In genomic region chr13:49840266-49840665, GRCh38 we compare ENCODE assay signal across 21 cellular contexts. TPM values are rescaled to one million over a fixed set of nuclear protein-coding genes. Genes with fewer than 3 reads are reported as not detected.
DNase-seq lines count a peak whose midpoint lies in the region; ATAC-seq and TF ChIP-seq lines count a peak whose summit lies in the region.
"Had no signal": no experiment of that assay in that cellular context is flagged by ENCODE, and none has a peak within 500 bp of the region (broad histone marks: within the 10 kb centered on the region; RNA-seq: fewer than 3 reads in every experiment).

No MANE protein-coding gene starts in this region.

- no peaks in the 10 kb centered on the region for H3K36me3 Mint-ChIP-seq in GM23338 (ENCODE audit: low read depth)
- no peaks in the 10 kb centered on the region for H3K36me3 Mint-ChIP-seq in immature natural killer cell
- H3K36me3 Mint-ChIP-seq: activated naive CD8-positive, alpha-beta T cell treated with anti-CD3 and anti-CD28 coated beads, Interleukin-2, amount 10 ng/mL, durations not matched to agents 7 days and 5 days; natural killer cell had no signal

- peak overlapping the region; percentile 86 for H2AFZ ChIP-seq in GM23338

- H3F3A ChIP-seq in GM23338 (replicated peaks; ENCODE audit: low read depth), result no peaks in the 10 kb centered on the region

- H3K4me3 Mint-ChIP-seq in GM23338, result no peak overlapping the region
- H3K4me3 Mint-ChIP-seq in immature natural killer cell, result no peak overlapping the region
- H3K4me3 Mint-ChIP-seq: activated naive CD8-positive, alpha-beta T cell treated with anti-CD3 and anti-CD28 coated beads, Interleukin-2, amount 10 ng/mL, durations not matched to agents 7 days and 5 days; natural killer cell had no signal

- H3K27me3 ChIP-seq in BE2C (no peaks in the 10 kb centered on the region), GM23338 (ENCODE audit: insufficient read depth) (no peaks in the 10 kb centered on the region)
- H3K27me3 ChIP-seq: esophagus muscularis mucosa, tibial artery had no signal

- DNase-seq in BE2C (peak; percentile 23), GM23338 (ENCODE audit: low spot score) (peak; percentile 8), NOMO-1 treated with DMSO at 0.1 percent for 48 hours (lab: John Stamatoyannopoulos, UW; ENCODE audit: unreplicated experiment) (peak; percentile 28), dermis blood vessel endothelial cell (peak; percentile 51), immature natural killer cell (no peak), NCI-H2107 treated with DMSO at 0.1 percent for 48 hours (lab: John Stamatoyannopoulos, UW; ENCODE audit: unreplicated experiment) (no peak)
- DNase-seq: activated CD4-positive, alpha-beta T cell treated with anti-CD3 and anti-CD28 coated beads, Interleukin-2, amount 50 U/mL, for 48 hours; activated naive CD8-positive, alpha-beta T cell treated with anti-CD3 and anti-CD28 coated beads, Interleukin-2, amount 10 ng/mL, durations not matched to agents 7 days and 5 days; activated T-cell treated with anti-CD3 and anti-CD28 coated beads, Interleukin-2, amount 50 U/mL, for 48 hours; Calu3; GOT3; mesenchymal stem cell; natural killer cell; NCI-H2029; posterior cingulate gyrus; small intestine; SW 1271; tibial artery had no signal

- no peak overlapping the region; the same call in 1 of the 2 replicates for H3K4me2 ChIP-seq in GM23338

- no peaks in the 10 kb centered on the region for H4K20me1 ChIP-seq in GM23338 (replicated peaks; ENCODE audit: insufficient read depth)

- no peaks in the 10 kb centered on the region for H3K79me2 ChIP-seq in GM23338 (replicated peaks; ENCODE audit: insufficient read depth)

- no peaks in the 10 kb centered on the region for H3K9me3 ChIP-seq in BE2C
- H3K9me3 ChIP-seq: esophagus muscularis mucosa, tibial artery had no signal

- no peak overlapping the region for H3K4me3 ChIP-seq in BE2C (ENCODE audit: low read depth, low read length)
- H3K4me3 ChIP-seq in GM23338, result no peak overlapping the region
- H3K4me3 ChIP-seq: esophagus muscularis mucosa, tibial artery had no signal

- TF ChIP-seq CTCF in BE2C (IDR thresholded peaks at IDR 0.05; ENCODE audit: low read depth, low read length), result no peak
- TF ChIP-seq CTCF in GM23338 (conservative IDR thresholded peaks at IDR 0.05; ENCODE audit: low read depth in 2 of 2), result no peak

- peaks cover 9% of the 10 kb centered on the region for H3K27me3 Mint-ChIP-seq in GM23338 (ENCODE audit: insufficient read depth, low read depth, poor library complexity)
- H3K27me3 Mint-ChIP-seq in immature natural killer cell (ENCODE audit: low read depth in 3 of 3), result peaks cover 0 to 4% (median 2%) of the 10 kb centered on the region in 3 donors
- H3K27me3 Mint-ChIP-seq: activated naive CD8-positive, alpha-beta T cell treated with anti-CD3 and anti-CD28 coated beads, Interleukin-2, amount 10 ng/mL, durations not matched to agents 7 days and 5 days had no signal

- H3K36me3 ChIP-seq in BE2C, result no peaks in the 10 kb centered on the region
- no peaks in the 10 kb centered on the region for H3K36me3 ChIP-seq in GM23338 (ENCODE audit: insufficient read depth)
- H3K36me3 ChIP-seq: esophagus muscularis mucosa, tibial artery had no signal

- ATAC-seq in GM23338 (peak; percentile 15; the same call in 1 of the 3 replicates), GM21723 (IDR thresholded peaks at IDR 0.05; ENCODE audit: unreplicated experiment) (no peak), HG03442 (IDR thresholded peaks at IDR 0.05; ENCODE audit: unreplicated experiment) (no peak)
- ATAC-seq: natural killer cell had no signal

- no peaks in the 10 kb centered on the region for H3K4me1 ChIP-seq in BE2C
- peaks cover 10% of the 10 kb centered on the region for H3K4me1 ChIP-seq in GM23338 (ENCODE audit: insufficient read depth)
- H3K4me1 ChIP-seq: esophagus muscularis mucosa, tibial artery had no signal

- no peak overlapping the region for H3K27ac ChIP-seq in GM23338 (ENCODE audit: low read depth)
- H3K27ac ChIP-seq: esophagus muscularis mucosa, tibial artery had no signal

- H3K9me2 ChIP-seq in GM23338 (ENCODE audit: insufficient read depth), result 0 out of 2 replicates have a peak, but pooled peaks cover 5% of the 10 kb centered on the region

- H3K27ac Mint-ChIP-seq in GM23338 (no peak overlapping the region), immature natural killer cell (no peak overlapping the region)
- H3K27ac Mint-ChIP-seq: activated naive CD8-positive, alpha-beta T cell treated with anti-CD3 and anti-CD28 coated beads, Interleukin-2, amount 10 ng/mL, durations not matched to agents 7 days and 5 days; natural killer cell had no signal

- H3K9me3 Mint-ChIP-seq in GM23338, result no peaks in the 10 kb centered on the region
- H3K9me3 Mint-ChIP-seq in immature natural killer cell, result no peaks in the 10 kb centered on the region
- H3K9me3 Mint-ChIP-seq: activated naive CD8-positive, alpha-beta T cell treated with anti-CD3 and anti-CD28 coated beads, Interleukin-2, amount 10 ng/mL, durations not matched to agents 7 days and 5 days; natural killer cell had no signal

- H3K4me1 Mint-ChIP-seq in GM23338 (peaks cover 33% of the 10 kb centered on the region), immature natural killer cell (no peaks in the 10 kb centered on the region)
- H3K4me1 Mint-ChIP-seq: natural killer cell had no signal

TF ChIP-seq in GM23338, 12 proteins besides CTCF, POLR2A, EP300 and RAD21 (continues in another document):
- TF ChIP-seq CREB1 (CRISPR knock-in tag; IDR thresholded peaks at IDR 0.05; ENCODE audit: low read depth) (no peak), JUNB (IDR thresholded peaks at IDR 0.05; ENCODE audit: unreplicated experiment) (no peak), ZNF331 (CRISPR knock-in tag; IDR thresholded peaks at IDR 0.05; ENCODE audit: low read depth) (no peak), ZNF114 (CRISPR knock-in tag; IDR thresholded peaks at IDR 0.05) (no peak), EZH2phosphoT487 (IDR thresholded peaks at IDR 0.05; ENCODE audit: unreplicated experiment) (no peak), EZH2 (IDR thresholded peaks at IDR 0.05; ENCODE audit: low read depth, unreplicated experiment) (no peak), POLR2AphosphoS5 (IDR thresholded peaks at IDR 0.05; ENCODE audit: low read depth) (no peak), STAT1 (IDR thresholded peaks at IDR 0.05; ENCODE audit: unreplicated experiment) (no peak), NANOG (IDR thresholded peaks at IDR 0.05; ENCODE audit: borderline replicate concordance) (no peak)
- TF ChIP-seq, protein P1, sequence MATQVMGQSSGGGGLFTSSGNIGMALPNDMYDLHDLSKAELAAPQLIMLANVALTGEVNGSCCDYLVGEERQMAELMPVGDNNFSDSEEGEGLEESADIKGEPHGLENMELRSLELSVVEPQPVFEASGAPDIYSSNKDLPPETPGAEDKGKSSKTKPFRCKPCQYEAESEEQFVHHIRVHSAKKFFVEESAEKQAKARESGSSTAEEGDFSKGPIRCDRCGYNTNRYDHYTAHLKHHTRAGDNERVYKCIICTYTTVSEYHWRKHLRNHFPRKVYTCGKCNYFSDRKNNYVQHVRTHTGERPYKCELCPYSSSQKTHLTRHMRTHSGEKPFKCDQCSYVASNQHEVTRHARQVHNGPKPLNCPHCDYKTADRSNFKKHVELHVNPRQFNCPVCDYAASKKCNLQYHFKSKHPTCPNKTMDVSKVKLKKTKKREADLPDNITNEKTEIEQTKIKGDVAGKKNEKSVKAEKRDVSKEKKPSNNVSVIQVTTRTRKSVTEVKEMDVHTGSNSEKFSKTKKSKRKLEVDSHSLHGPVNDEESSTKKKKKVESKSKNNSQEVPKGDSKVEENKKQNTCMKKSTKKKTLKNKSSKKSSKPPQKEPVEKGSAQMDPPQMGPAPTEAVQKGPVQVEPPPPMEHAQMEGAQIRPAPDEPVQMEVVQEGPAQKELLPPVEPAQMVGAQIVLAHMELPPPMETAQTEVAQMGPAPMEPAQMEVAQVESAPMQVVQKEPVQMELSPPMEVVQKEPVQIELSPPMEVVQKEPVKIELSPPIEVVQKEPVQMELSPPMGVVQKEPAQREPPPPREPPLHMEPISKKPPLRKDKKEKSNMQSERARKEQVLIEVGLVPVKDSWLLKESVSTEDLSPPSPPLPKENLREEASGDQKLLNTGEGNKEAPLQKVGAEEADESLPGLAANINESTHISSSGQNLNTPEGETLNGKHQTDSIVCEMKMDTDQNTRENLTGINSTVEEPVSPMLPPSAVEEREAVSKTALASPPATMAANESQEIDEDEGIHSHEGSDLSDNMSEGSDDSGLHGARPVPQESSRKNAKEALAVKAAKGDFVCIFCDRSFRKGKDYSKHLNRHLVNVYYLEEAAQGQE (IDR thresholded peaks at IDR 0.05; ENCODE audit: unreplicated experiment), result no peak

RNA-seq across cellular contexts. Expression of gene KPNA3, which starts 47.8 kb away (rescaled TPM):
- polyA plus RNA-seq in BE2C (2012; ENCODE audit: insufficient read depth, insufficient read length, low read depth), result 20.3 TPM
- total RNA-seq in GM23338 (2014; rRNA removed; shearing (Covaris generic)), result 50.9 and 55.7 TPM in 2 replicates
- 26.8 and 30.5 TPM in 2 replicates for polyA plus RNA-seq in GM23338 (2016; fragmentation: Nextera tagmentation; extraction: Ambion mirVana)
- total RNA-seq in dermis blood vessel endothelial cell, result 39.7 and 72.2 TPM in 2 replicates
- 10 to 100 TPM; 21.3 to 27.7 (median 21.7) TPM for polyA plus RNA-seq in immature natural killer cell

Comparison
In these comparisons a context has a peak if more than half of its experiments do, and no peak if none do; other contexts are left out.
1. DNase-seq: peak in BE2C (single experiment), GM23338 (single experiment), NOMO-1 treated with DMSO at 0.1 percent for 48 hours (single experiment) and dermis blood vessel endothelial cell (single experiment); none in immature natural killer cell (0 of 3) and NCI-H2107 treated with DMSO at 0.1 percent for 48 hours (single experiment).